Comparison of ENCODE assay signal across 14 cellular contexts in genomic region chr2:23489471-23490400, GRCh38.
A peak's percentile ranks its signal among the peaks of the same experiment; 100 is the strongest.
DNase-seq lines count a peak whose midpoint lies in the region; ATAC-seq and TF ChIP-seq lines count a peak whose summit lies in the region.
"Had no signal": no experiment of that assay in that cellular context is flagged by ENCODE, and none has a peak within 500 bp of the region (broad histone marks: within the 10 kb centered on the region; RNA-seq: fewer than 3 reads in every experiment).

No MANE protein-coding gene starts in this region.

- TF ChIP-seq CTCF in RWPE2 (IDR thresholded peaks at IDR 0.05; ENCODE audit: poor library complexity, severe bottlenecking) (no peak), adrenal gland (IDR thresholded peaks at IDR 0.05) (no peak), osteocyte (IDR thresholded peaks at IDR 0.05) (no peak)

- no peaks in the 10 kb centered on the region for H3K27me3 ChIP-seq in RWPE2 (ENCODE audit: insufficient read depth, poor library complexity, severe bottlenecking)
- no peaks in the 10 kb centered on the region for H3K27me3 ChIP-seq in adrenal gland

- no peaks in the 10 kb centered on the region for H3K36me3 Mint-ChIP-seq in stimulated activated effector memory CD8-positive, alpha-beta T cell treated with anti-CD3 and anti-CD28 coated beads, Interleukin-12 subunit alpha, Interleukin-12 subunit beta, amount 100 ng/mL, for 72 hours
- H3K36me3 Mint-ChIP-seq in osteocyte (ENCODE audit: unreplicated experiment): no peaks in the 10 kb centered on the region
- H3K36me3 Mint-ChIP-seq: type B pancreatic cell had no signal

- H3K27ac ChIP-seq in RWPE2 (ENCODE audit: poor library complexity, severe bottlenecking): no peak overlapping the region
- H3K27ac ChIP-seq in adrenal gland: peak overlapping the region; percentile 25 to 93 (median 78)
- H3K27ac ChIP-seq: VCaP had no signal

- H3K4me3 Mint-ChIP-seq in stimulated activated effector memory CD8-positive, alpha-beta T cell treated with anti-CD3 and anti-CD28 coated beads, Interleukin-12 subunit alpha, Interleukin-12 subunit beta, amount 100 ng/mL, for 72 hours: peak overlapping the region; percentile 20
- no peak overlapping the region for H3K4me3 Mint-ChIP-seq in osteocyte (ENCODE audit: unreplicated experiment)
- H3K4me3 Mint-ChIP-seq: type B pancreatic cell had no signal

- H3K4me1 Mint-ChIP-seq in stimulated activated effector memory CD8-positive, alpha-beta T cell treated with anti-CD3 and anti-CD28 coated beads, Interleukin-12 subunit alpha, Interleukin-12 subunit beta, amount 100 ng/mL, for 72 hours: peaks cover 19% of the 10 kb centered on the region
- peaks cover 13% of the 10 kb centered on the region for H3K4me1 Mint-ChIP-seq in osteocyte (ENCODE audit: unreplicated experiment)

- H3K4me1 ChIP-seq in RWPE2 (ENCODE audit: insufficient read depth, poor library complexity, severe bottlenecking) (peaks cover 8% of the 10 kb centered on the region), adrenal gland (replicated peaks in 1 of 2) (peaks cover 34 to 57% of the 10 kb centered on the region in 2 donors)

- no peaks in the 10 kb centered on the region for H3K9me3 Mint-ChIP-seq in stimulated activated effector memory CD8-positive, alpha-beta T cell treated with anti-CD3 and anti-CD28 coated beads, Interleukin-12 subunit alpha, Interleukin-12 subunit beta, amount 100 ng/mL, for 72 hours
- no peaks in the 10 kb centered on the region for H3K9me3 Mint-ChIP-seq in osteocyte (ENCODE audit: unreplicated experiment)
- H3K9me3 Mint-ChIP-seq: type B pancreatic cell had no signal

- no peaks in the 10 kb centered on the region for H3K27me3 Mint-ChIP-seq in osteocyte (ENCODE audit: unreplicated experiment)
- H3K27me3 Mint-ChIP-seq: type B pancreatic cell had no signal

- ATAC-seq in RWPE2 (ENCODE audit: low read depth) (no peak), HG03196 (IDR thresholded peaks at IDR 0.05; ENCODE audit: unreplicated experiment) (no peak)
- peak; percentile 55 for ATAC-seq in stimulated activated effector memory CD8-positive, alpha-beta T cell treated with anti-CD3 and anti-CD28 coated beads, Interleukin-12 subunit alpha, Interleukin-12 subunit beta, amount 100 ng/mL, for 72 hours

- no peaks in the 10 kb centered on the region for H3K36me3 ChIP-seq in RWPE2 (ENCODE audit: low read depth)
- H3K36me3 ChIP-seq in adrenal gland (replicated peaks in 1 of 2): no peaks in the 10 kb centered on the region

- H3K9me3 ChIP-seq in RWPE2 (ENCODE audit: severe bottlenecking): no peaks in the 10 kb centered on the region
- H3K9me3 ChIP-seq in adrenal gland (replicated peaks in 1 of 3): no peaks in the 10 kb centered on the region

- 63 to 75% (median 66%) methylated on average over 20 of the region's 20 CpGs for WGBS in adrenal gland, 4 donors

- H3K27ac Mint-ChIP-seq in stimulated activated effector memory CD8-positive, alpha-beta T cell treated with anti-CD3 and anti-CD28 coated beads, Interleukin-12 subunit alpha, Interleukin-12 subunit beta, amount 100 ng/mL, for 72 hours: no peak overlapping the region
- no peak overlapping the region for H3K27ac Mint-ChIP-seq in osteocyte (ENCODE audit: unreplicated experiment)

- DNase-seq in activated T-cell treated with anti-CD3 and anti-CD28 coated beads for 48 hours (ENCODE audit: low read depth): peak; percentile 46
- no peak for DNase-seq in activated T-cell treated with anti-CD3 and anti-CD28 coated beads for 4 hours
- DNase-seq in RWPE2 (ENCODE audit: low spot score): peak; percentile 34
- peak; percentile 63 to 78 (median 74) for DNase-seq in adrenal gland
- DNase-seq in stimulated activated effector memory CD8-positive, alpha-beta T cell treated with anti-CD3 and anti-CD28 coated beads, Interleukin-12 subunit alpha, Interleukin-12 subunit beta, amount 100 ng/mL, for 72 hours (ENCODE audit: low spot score in 2 of 2): no peak
- DNase-seq in osteocyte (ENCODE audit: extremely low spot score, unreplicated experiment): no peak
- DNase-seq in activated gamma-delta T cell treated with Interleukin-2 at 50 U/mL for 16 hours: no peak
- DNase-seq: amygdala, foreskin fibroblast, NCI-H1105 treated with DMSO at 0.1 percent for 48 hours, NCI-H510A treated with DMSO at 0.1 percent for 48 hours had no signal

- intact Hi-C loops in adrenal gland (cut with DNase I): no loop called here

- TF ChIP-seq POLR2A in adrenal gland (IDR thresholded peaks at IDR 0.05): peak in 1 of 2 donors; percentile 42

- H3K4me3 ChIP-seq in RWPE2 (ENCODE audit: severe bottlenecking) (no peak overlapping the region), adrenal gland (no peak overlapping the region)

Comparison
In these comparisons a context has a peak if more than half of its experiments do, and no peak if none do; other contexts are left out.
1. DNase-seq: peak in activated T-cell treated with anti-CD3 and anti-CD28 coated beads for 48 hours (single experiment), RWPE2 (single experiment) and adrenal gland (7 of 7); none in activated T-cell treated with anti-CD3 and anti-CD28 coated beads for 4 hours (single experiment), stimulated activated effector memory CD8-positive, alpha-beta T cell treated with anti-CD3 and anti-CD28 coated beads, Interleukin-12 subunit alpha, Interleukin-12 subunit beta, amount 100 ng/mL, for 72 hours (0 of 2), osteocyte (single experiment) and activated gamma-delta T cell treated with Interleukin-2 at 50 U/mL for 16 hours (single experiment).